ENCODE assay signal across 15 cellular contexts in the genomic region with DNA sequence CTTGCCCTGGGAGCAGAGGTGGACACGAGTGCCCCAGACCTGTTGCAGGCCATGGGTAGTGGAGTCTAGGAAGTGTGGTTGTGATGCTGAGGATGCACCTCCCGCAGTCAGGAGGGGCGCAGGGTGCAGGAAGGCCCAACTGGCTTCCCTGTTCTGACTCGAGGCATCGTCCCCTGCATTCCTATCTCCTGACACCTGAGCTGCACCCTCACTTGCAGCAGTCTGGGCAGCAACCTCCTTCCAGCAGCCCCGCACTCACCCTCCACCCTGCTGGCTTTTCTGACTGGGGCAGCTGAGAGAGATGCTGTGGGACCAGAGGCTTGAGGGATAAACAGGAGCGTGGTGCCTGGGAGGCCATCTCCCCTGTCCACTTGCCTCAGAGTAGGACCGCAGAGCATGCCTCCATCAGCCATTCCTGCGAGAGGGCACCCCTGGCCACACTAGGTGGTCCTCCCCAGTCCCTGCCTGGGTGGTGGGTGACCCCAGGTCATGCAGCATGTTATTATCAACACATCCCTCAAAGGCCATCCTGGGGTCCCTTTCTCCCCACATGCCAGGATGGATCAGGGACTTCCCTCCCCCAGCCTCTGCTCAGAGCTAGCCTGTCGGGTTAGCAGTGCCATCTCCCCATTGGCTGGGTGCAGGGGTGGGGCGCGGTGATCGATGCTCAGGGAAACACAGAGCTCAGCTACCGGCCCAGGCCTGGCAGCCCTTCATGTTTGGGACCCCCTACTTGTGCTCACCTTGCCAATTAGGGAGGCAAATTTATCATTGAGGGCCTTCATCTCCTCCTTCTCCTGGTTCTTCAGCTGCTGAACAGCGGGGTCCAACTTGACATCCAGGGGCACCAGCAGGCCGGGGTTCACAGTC. TPM values are rescaled to one million over a fixed set of nuclear protein-coding genes. Genes with fewer than 3 reads are reported as not detected.
DNase-seq lines count a peak whose midpoint lies in the region; ATAC-seq, FAIRE-seq and TF ChIP-seq lines count a peak whose summit lies in the region.
"Had no signal": no experiment of that assay in that cellular context is flagged by ENCODE, and none has a peak within 500 bp of the region (broad histone marks: within the 10 kb centered on the region; RNA-seq: fewer than 3 reads in every experiment).

No MANE protein-coding gene starts in this region.

- peak; percentile 9 to 35 (median 23) for ATAC-seq in pancreas
- no peak for ATAC-seq in GM18505 (IDR thresholded peaks at IDR 0.05; ENCODE audit: unreplicated experiment)
- no peak for ATAC-seq in HG03378 (IDR thresholded peaks at IDR 0.05; ENCODE audit: unreplicated experiment)
- no peak for ATAC-seq in GM21447 (IDR thresholded peaks at IDR 0.05; ENCODE audit: unreplicated experiment)
- ATAC-seq: natural killer cell had no signal

- H3K9me3 Mint-ChIP-seq in activated T-helper 2 cell treated with anti-CD3 and anti-CD28 coated beads, Interferon-gamma antibody, Interleukin-2, Interleukin-4, amounts not matched to agents 10 μg/mL and 5 μg/mL and 100 μg/mL, durations not matched to agents 14 hours and 24 hours and 36 hours, result no peaks in the 10 kb centered on the region
- H3K9me3 Mint-ChIP-seq: activated naive CD8-positive, alpha-beta T cell treated with anti-CD3 and anti-CD28 coated beads for 36 hours; CD4-positive, CD25-positive, alpha-beta regulatory T cell; natural killer cell; stimulated activated naive B cell treated with anti-CD40 and anti-IgM and Interleukin-4, amounts not matched to agents 10 μg/mL and 1 μg/mL and 100 μg/mL, for 72 hours had no signal

- intact Hi-C loops in pancreas (cut with DNase I), result no loop called here
- intact Hi-C loops in activated T-helper 2 cell treated with anti-CD3 and anti-CD28 coated beads, Interferon-gamma antibody, Interleukin-2, Interleukin-4, amounts not matched to agents 10 μg/mL and 5 μg/mL and 100 μg/mL, durations not matched to agents 14 hours and 24 hours and 36 hours (cut with micrococcal nuclease), result no loop called here

- H3K9ac ChIP-seq in BLaER1, result peak overlapping the region; percentile 15; the same call in 1 of the 2 replicates

- H3K27me3 ChIP-seq in BLaER1 (no peaks in the 10 kb centered on the region), MG63 (no peaks in the 10 kb centered on the region), pancreas (no peaks in the 10 kb centered on the region)

- TF ChIP-seq CTCF in epithelial cell of proximal tubule (conservative IDR thresholded peaks at IDR 0.05; ENCODE audit: low read depth, low read length), result no peak
- TF ChIP-seq CTCF in pancreas (IDR thresholded peaks at IDR 0.05), result no peak

- no peaks in the 10 kb centered on the region for H3K9me3 ChIP-seq in BLaER1
- no peaks in the 10 kb centered on the region for H3K9me3 ChIP-seq in MG63
- no peaks in the 10 kb centered on the region for H3K9me3 ChIP-seq in pancreas

- FAIRE-seq in pancreas (lab: Jason Lieb, UNC), result no peak

- 70 to 72% methylated on average over 16 of the region's 16 CpGs for WGBS in pancreas, 2 donors

- no peak overlapping the region for H3K4me3 Mint-ChIP-seq in activated T-helper 2 cell treated with anti-CD3 and anti-CD28 coated beads, Interferon-gamma antibody, Interleukin-2, Interleukin-4, amounts not matched to agents 10 μg/mL and 5 μg/mL and 100 μg/mL, durations not matched to agents 14 hours and 24 hours and 36 hours (ENCODE audit: low read depth)
- H3K4me3 Mint-ChIP-seq: activated naive CD8-positive, alpha-beta T cell treated with anti-CD3 and anti-CD28 coated beads for 36 hours; CD4-positive, CD25-positive, alpha-beta regulatory T cell; natural killer cell; stimulated activated naive B cell treated with anti-CD40 and anti-IgM and Interleukin-4, amounts not matched to agents 10 μg/mL and 1 μg/mL and 100 μg/mL, for 72 hours had no signal

- H3K36me3 ChIP-seq in BLaER1 (no peaks in the 10 kb centered on the region), MG63 (peaks cover 34% of the 10 kb centered on the region), pancreas (no peaks in the 10 kb centered on the region)

- H3K27ac ChIP-seq in BLaER1 (peak overlapping the region; percentile 62), pancreas (peak overlapping the region; percentile 67 to 94 (median 87))

- H3K36me3 Mint-ChIP-seq in activated T-helper 2 cell treated with anti-CD3 and anti-CD28 coated beads, Interferon-gamma antibody, Interleukin-2, Interleukin-4, amounts not matched to agents 10 μg/mL and 5 μg/mL and 100 μg/mL, durations not matched to agents 14 hours and 24 hours and 36 hours (ENCODE audit: low read depth), result no peaks in the 10 kb centered on the region
- H3K36me3 Mint-ChIP-seq: activated naive CD8-positive, alpha-beta T cell treated with anti-CD3 and anti-CD28 coated beads for 36 hours; CD4-positive, CD25-positive, alpha-beta regulatory T cell; natural killer cell; stimulated activated naive B cell treated with anti-CD40 and anti-IgM and Interleukin-4, amounts not matched to agents 10 μg/mL and 1 μg/mL and 100 μg/mL, for 72 hours had no signal

- no peak for TF ChIP-seq POLR2A in GM18505 (IDR thresholded peaks at IDR 0.05; ENCODE audit: borderline replicate concordance, extremely low read depth, insufficient read depth, insufficient read length)

- DNase-seq in MG63, result peak; percentile 67
- DNase-seq in epithelial cell of proximal tubule (ENCODE audit: low read depth), result no peak
- peak in 3 of 6 donors; percentile 49 to 67 (median 54) for DNase-seq in pancreas
- no peak for DNase-seq in activated T-helper 2 cell treated with anti-CD3 and anti-CD28 coated beads, Interferon-gamma antibody, Interleukin-2, Interleukin-4, amounts not matched to agents 10 μg/mL and 5 μg/mL and 100 μg/mL, durations not matched to agents 14 hours and 24 hours and 36 hours (ENCODE audit: low spot score)
- DNase-seq: activated CD4-positive, alpha-beta T cell treated with anti-CD3 and anti-CD28 coated beads, Interleukin-2, amount 50 U/mL, for 4 hours; activated naive CD8-positive, alpha-beta T cell treated with anti-CD3 and anti-CD28 coated beads for 36 hours; CD4-positive, CD25-positive, alpha-beta regulatory T cell; effector CD4-positive, alpha-beta T cell; natural killer cell; NCI-H748 treated with DMSO at 0.1 percent for 48 hours; stimulated activated naive B cell treated with anti-CD40 and anti-IgM and Interleukin-4, amounts not matched to agents 10 μg/mL and 1 μg/mL and 100 μg/mL, for 72 hours had no signal

- H3K4me2 ChIP-seq in BLaER1, result peak overlapping the region; percentile 72

- H4K20me1 ChIP-seq in BLaER1, result no peaks in the 10 kb centered on the region

- peaks cover 2% of the 10 kb centered on the region for H3K27me3 Mint-ChIP-seq in activated T-helper 2 cell treated with anti-CD3 and anti-CD28 coated beads, Interferon-gamma antibody, Interleukin-2, Interleukin-4, amounts not matched to agents 10 μg/mL and 5 μg/mL and 100 μg/mL, durations not matched to agents 14 hours and 24 hours and 36 hours (ENCODE audit: low read depth)
- H3K27me3 Mint-ChIP-seq: activated naive CD8-positive, alpha-beta T cell treated with anti-CD3 and anti-CD28 coated beads for 36 hours; CD4-positive, CD25-positive, alpha-beta regulatory T cell had no signal

- H3K4me3 ChIP-seq in BLaER1 (no peak overlapping the region), MG63 (peak overlapping the region; percentile 38), epithelial cell of proximal tubule (ENCODE audit: low read depth, low read length) (peak overlapping the region; percentile 41), pancreas (peak overlapping the region in 2 of 4 donors; percentile 31 to 39)

- no peak overlapping the region for H3K27ac Mint-ChIP-seq in activated T-helper 2 cell treated with anti-CD3 and anti-CD28 coated beads, Interferon-gamma antibody, Interleukin-2, Interleukin-4, amounts not matched to agents 10 μg/mL and 5 μg/mL and 100 μg/mL, durations not matched to agents 14 hours and 24 hours and 36 hours
- H3K27ac Mint-ChIP-seq: activated naive CD8-positive, alpha-beta T cell treated with anti-CD3 and anti-CD28 coated beads for 36 hours; CD4-positive, CD25-positive, alpha-beta regulatory T cell; natural killer cell; stimulated activated naive B cell treated with anti-CD40 and anti-IgM and Interleukin-4, amounts not matched to agents 10 μg/mL and 1 μg/mL and 100 μg/mL, for 72 hours had no signal

- H3K4me1 ChIP-seq in BLaER1 (peaks cover 76% of the 10 kb centered on the region), pancreas (peaks cover 10 to 19% (median 16%) of the 10 kb centered on the region in 3 donors)

- H3K4me1 Mint-ChIP-seq in activated T-helper 2 cell treated with anti-CD3 and anti-CD28 coated beads, Interferon-gamma antibody, Interleukin-2, Interleukin-4, amounts not matched to agents 10 μg/mL and 5 μg/mL and 100 μg/mL, durations not matched to agents 14 hours and 24 hours and 36 hours (ENCODE audit: low read depth), result peaks cover 4% of the 10 kb centered on the region
- H3K4me1 Mint-ChIP-seq: CD4-positive, CD25-positive, alpha-beta regulatory T cell; stimulated activated naive B cell treated with anti-CD40 and anti-IgM and Interleukin-4, amounts not matched to agents 10 μg/mL and 1 μg/mL and 100 μg/mL, for 72 hours had no signal

RNA-seq across cellular contexts. Expression of a gene that starts 0.7 kb away (rescaled TPM):
- 12.0 and 18.2 TPM in 2 replicates for total RNA-seq in MG63 (2014; rRNA removed; shearing (Covaris generic); ENCODE audit: low replicate concordance)
- total RNA-seq in epithelial cell of proximal tubule, result 18.0 and 32.1 TPM in 2 replicates
- 10 to 100 TPM in 3 of 6 donors, 1 to 10 TPM in 3; 4.8 to 18.3 (median 9.0) TPM for total RNA-seq in pancreas
- polyA plus RNA-seq in pancreas, result 1 to 10 TPM; 8.1 to 9.1 TPM
- total RNA-seq in activated T-helper 2 cell treated with anti-CD3 and anti-CD28 coated beads, Interferon-gamma antibody, Interleukin-2, Interleukin-4, amounts not matched to agents 10 μg/mL and 5 μg/mL and 100 μg/mL, durations not matched to agents 14 hours and 24 hours and 36 hours, result not detected in 2 replicates
- total RNA-seq: activated naive CD8-positive, alpha-beta T cell treated with anti-CD3 and anti-CD28 coated beads for 36 hours; CD4-positive, CD25-positive, alpha-beta regulatory T cell; natural killer cell had no signal
- polyA plus RNA-seq: CD4-positive, CD25-positive, alpha-beta regulatory T cell had no signal

RNA-seq across cellular contexts. Expression of a gene that starts 41.9 kb away (rescaled TPM):
- total RNA-seq in MG63 (2014; rRNA removed; shearing (Covaris generic); ENCODE audit: low replicate concordance), result 163 and 302 TPM in 2 replicates
- total RNA-seq in epithelial cell of proximal tubule (495 and 768 TPM in 2 replicates), pancreas (100 to 1,000 TPM in 3 of 6 donors, 10 to 100 TPM in 3; 57.5 to 336 (median 90.6) TPM)
- 100 to 1,000 TPM; 111 to 238 TPM for polyA plus RNA-seq in pancreas
- 4.2 and 4.7 TPM in 2 replicates for total RNA-seq in activated T-helper 2 cell treated with anti-CD3 and anti-CD28 coated beads, Interferon-gamma antibody, Interleukin-2, Interleukin-4, amounts not matched to agents 10 μg/mL and 5 μg/mL and 100 μg/mL, durations not matched to agents 14 hours and 24 hours and 36 hours
- total RNA-seq: CD4-positive, CD25-positive, alpha-beta regulatory T cell had no signal

Comparison
In these comparisons a context has a peak if more than half of its experiments do, and no peak if none do; other contexts are left out.
1. ATAC-seq: peak in pancreas (4 of 4); none in GM18505 (single experiment), HG03378 (single experiment) and GM21447 (single experiment).
2. RNA of a gene that starts 41.9 kb away (total RNA-seq): 495 to 768 TPM in epithelial cell of proximal tubule, 163 to 302 TPM in MG63 and 57.5 to 336 TPM in pancreas; 4.2 to 4.7 TPM in activated T-helper 2 cell treated with anti-CD3 and anti-CD28 coated beads, Interferon-gamma antibody, Interleukin-2, Interleukin-4, amounts not matched to agents 10 μg/mL and 5 μg/mL and 100 μg/mL, durations not matched to agents 14 hours and 24 hours and 36 hours; every median in the first group is over 10 times any median in the second.